In the genomic region with DNA sequence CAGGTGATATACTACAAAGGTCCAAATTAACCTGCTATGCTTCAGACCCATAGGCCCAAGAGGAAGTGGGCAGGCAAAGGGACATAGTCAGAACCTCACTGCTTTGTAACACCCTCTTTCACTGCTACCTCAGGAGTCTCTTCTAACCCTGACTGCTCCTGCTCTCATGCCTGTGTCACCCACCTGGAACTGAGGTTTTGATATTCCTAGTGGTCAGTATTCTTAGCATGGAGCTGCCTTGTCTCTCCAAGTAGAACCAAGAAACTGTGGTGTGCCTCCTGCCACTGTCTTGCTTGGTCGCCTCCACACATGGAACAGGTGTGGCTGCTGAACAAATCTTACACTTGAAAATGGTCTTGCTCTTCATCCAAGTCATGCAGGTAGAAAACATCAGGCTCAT, we compare ENCODE assay signal across 25 cellular contexts.
DNase-seq lines count a peak whose midpoint lies in the region; ATAC-seq, FAIRE-seq and TF ChIP-seq lines count a peak whose summit lies in the region.
"Had no signal": no experiment of that assay in that cellular context is flagged by ENCODE, and none has a peak within 500 bp of the region (broad histone marks: within the 10 kb centered on the region; RNA-seq: fewer than 3 reads in every experiment).

No MANE protein-coding gene starts in this region.

- DNase-seq in stimulated activated naive CD8-positive, alpha-beta T cell treated with anti-CD3 and anti-CD28 coated beads, Interleukin-15, amount 100 ng/mL, for 72 hours = no peak
- DNase-seq in stimulated activated naive CD8-positive, alpha-beta T cell treated with anti-CD3 and anti-CD28 coated beads, Interleukin-15, Interleukin-2, amounts not matched to agents 100 U/mL and 50 U/mL, for 24 hours = no peak
- DNase-seq in bronchial epithelial cell (ENCODE audit: low read depth) = no peak
- DNase-seq in stimulated activated effector memory CD8-positive, alpha-beta T cell treated with anti-CD3 and anti-CD28 coated beads, Interleukin-12 subunit alpha, Interleukin-12 subunit beta, amount 100 ng/mL, for 72 hours (ENCODE audit: low spot score in 2 of 2) = no peak
- DNase-seq in CD4-positive, alpha-beta T cell = no peak
- DNase-seq in vagina (ENCODE audit: extremely low spot score in 2 of 2) = no peak
- DNase-seq: CD4-positive, CD25-positive, alpha-beta regulatory T cell; CD8-positive, alpha-beta memory T cell; COR-L47; DMS153; DMS79; EL; GDM1; GOT3; HFFc6 had no signal

- no peaks in the 10 kb centered on the region for H3K36me3 Mint-ChIP-seq in stimulated activated effector memory CD8-positive, alpha-beta T cell treated with anti-CD3 and anti-CD28 coated beads, Interleukin-12 subunit alpha, Interleukin-12 subunit beta, amount 100 ng/mL, for 72 hours
- H3K36me3 Mint-ChIP-seq in CD4-positive, alpha-beta T cell (ENCODE audit: low read depth) = no peaks in the 10 kb centered on the region
- H3K36me3 Mint-ChIP-seq: CD4-positive, CD25-positive, alpha-beta regulatory T cell; CD8-positive, alpha-beta memory T cell had no signal

- no peaks in the 10 kb centered on the region for H3K27me3 ChIP-seq in bronchial epithelial cell (ENCODE audit: control insufficient read depth, insufficient read depth, low read length)
- H3K27me3 ChIP-seq in CD4-positive, alpha-beta T cell (ENCODE audit: control insufficient read depth, insufficient read depth, low read length) = no peaks in the 10 kb centered on the region
- no peaks in the 10 kb centered on the region for H3K27me3 ChIP-seq in vagina
- H3K27me3 ChIP-seq: BLaER1 had no signal

- ATAC-seq in stimulated activated naive CD8-positive, alpha-beta T cell treated with anti-CD3 and anti-CD28 coated beads, Interleukin-15, amount 100 ng/mL, for 72 hours = peak; percentile 18
- ATAC-seq in stimulated activated naive CD8-positive, alpha-beta T cell treated with anti-CD3 and anti-CD28 coated beads, Interleukin-15, Interleukin-2, amounts not matched to agents 100 U/mL and 50 U/mL, for 24 hours = no peak
- peak; percentile 34 for ATAC-seq in stimulated activated effector memory CD8-positive, alpha-beta T cell treated with anti-CD3 and anti-CD28 coated beads, Interleukin-12 subunit alpha, Interleukin-12 subunit beta, amount 100 ng/mL, for 72 hours
- ATAC-seq in GM19397 (IDR thresholded peaks at IDR 0.05; ENCODE audit: unreplicated experiment) = no peak
- no peak for ATAC-seq in CD4-positive, alpha-beta T cell (ENCODE audit: poor library complexity)
- ATAC-seq: GM12878 had no signal

- POLR2A ChIA-PET in CD4-positive, alpha-beta T cell (lab: Charles Lee) = no interaction called here

- H3K27ac Mint-ChIP-seq in stimulated activated naive CD8-positive, alpha-beta T cell treated with anti-CD3 and anti-CD28 coated beads, Interleukin-15, amount 100 ng/mL, for 72 hours = peak overlapping the region in 1 of 2 donors; percentile 35
- H3K27ac Mint-ChIP-seq in stimulated activated effector memory CD8-positive, alpha-beta T cell treated with anti-CD3 and anti-CD28 coated beads, Interleukin-12 subunit alpha, Interleukin-12 subunit beta, amount 100 ng/mL, for 72 hours = no peak overlapping the region
- no peak overlapping the region for H3K27ac Mint-ChIP-seq in CD4-positive, alpha-beta T cell
- H3K27ac Mint-ChIP-seq: B cell; CD4-positive, CD25-positive, alpha-beta regulatory T cell; CD8-positive, alpha-beta memory T cell; HFFc6 had no signal

- H3K9me3 ChIP-seq in CD4-positive, alpha-beta T cell (ENCODE audit: control insufficient read depth, low read length) = no peaks in the 10 kb centered on the region
- no peaks in the 10 kb centered on the region for H3K9me3 ChIP-seq in vagina
- H3K9me3 ChIP-seq: BLaER1, HAP-1 had no signal

- TF ChIP-seq POLR2A in vagina (IDR thresholded peaks at IDR 0.05) = no peak

- CTCF ChIA-PET in CD4-positive, alpha-beta T cell (lab: Charles Lee) = no interaction called here

- no peaks in the 10 kb centered on the region for H3K4me1 ChIP-seq in vagina
- H3K4me1 ChIP-seq: BLaER1, HAP-1 had no signal

- H3K4me3 ChIP-seq in bronchial epithelial cell (ENCODE audit: low read depth, low read length) (no peak overlapping the region), vagina (no peak overlapping the region)
- H3K4me3 ChIP-seq: BLaER1, GM12878, HAP-1 had no signal

- H3K4me1 Mint-ChIP-seq in stimulated activated naive CD8-positive, alpha-beta T cell treated with anti-CD3 and anti-CD28 coated beads, Interleukin-15, amount 100 ng/mL, for 72 hours = no peaks in the 10 kb centered on the region
- H3K4me1 Mint-ChIP-seq in stimulated activated effector memory CD8-positive, alpha-beta T cell treated with anti-CD3 and anti-CD28 coated beads, Interleukin-12 subunit alpha, Interleukin-12 subunit beta, amount 100 ng/mL, for 72 hours = no peaks in the 10 kb centered on the region
- H3K4me1 Mint-ChIP-seq in CD4-positive, alpha-beta T cell (ENCODE audit: low read depth) = no peaks in the 10 kb centered on the region
- H3K4me1 Mint-ChIP-seq: B cell; CD4-positive, CD25-positive, alpha-beta regulatory T cell; CD8-positive, alpha-beta memory T cell had no signal

- FAIRE-seq in bronchial epithelial cell (lab: Jason Lieb, UNC) = peak; percentile 83
- FAIRE-seq: A204.1, GM12878, GM18507, H54 had no signal

- H3K36me3 ChIP-seq in bronchial epithelial cell (ENCODE audit: control insufficient read depth, insufficient read depth, low read length) (no peaks in the 10 kb centered on the region), vagina (no peaks in the 10 kb centered on the region)
- H3K36me3 ChIP-seq: BLaER1, HAP-1 had no signal

- H3K27ac ChIP-seq in CD4-positive, alpha-beta T cell (ENCODE audit: low read depth, low read length) = no peak overlapping the region
- no peak overlapping the region for H3K27ac ChIP-seq in vagina
- H3K27ac ChIP-seq: 22Rv1, BLaER1, C4-2B had no signal

- no peak for TF ChIP-seq CTCF in bronchial epithelial cell (IDR thresholded peaks at IDR 0.05; ENCODE audit: insufficient read depth, low read length, severe bottlenecking)
- no peak for TF ChIP-seq CTCF in CD4-positive, alpha-beta T cell (IDR thresholded peaks at IDR 0.05)
- no peak for TF ChIP-seq CTCF in vagina (IDR thresholded peaks at IDR 0.05)

- intact Hi-C loops in CD4-positive, alpha-beta T cell (cut with DNase I, micrococcal nuclease) = no loop called here
- intact Hi-C loops in vagina (cut with DNase I) = no loop called here

- H3K27me3 Mint-ChIP-seq in stimulated activated naive CD8-positive, alpha-beta T cell treated with anti-CD3 and anti-CD28 coated beads, Interleukin-15, amount 100 ng/mL, for 72 hours = no peaks in the 10 kb centered on the region
- H3K27me3 Mint-ChIP-seq in CD4-positive, alpha-beta T cell = no peaks in the 10 kb centered on the region
- H3K27me3 Mint-ChIP-seq: B cell; CD4-positive, CD25-positive, alpha-beta regulatory T cell; CD8-positive, alpha-beta memory T cell had no signal

- no peak overlapping the region for H3K4me3 Mint-ChIP-seq in stimulated activated naive CD8-positive, alpha-beta T cell treated with anti-CD3 and anti-CD28 coated beads, Interleukin-15, amount 100 ng/mL, for 72 hours
- H3K4me3 Mint-ChIP-seq in stimulated activated effector memory CD8-positive, alpha-beta T cell treated with anti-CD3 and anti-CD28 coated beads, Interleukin-12 subunit alpha, Interleukin-12 subunit beta, amount 100 ng/mL, for 72 hours = no peak overlapping the region
- H3K4me3 Mint-ChIP-seq in CD4-positive, alpha-beta T cell = no peak overlapping the region
- H3K4me3 Mint-ChIP-seq: B cell; CD4-positive, CD25-positive, alpha-beta regulatory T cell; CD8-positive, alpha-beta memory T cell; HFFc6 had no signal

- peaks cover 10 to 33% of the 10 kb centered on the region in 2 donors for H3K9me3 Mint-ChIP-seq in stimulated activated naive CD8-positive, alpha-beta T cell treated with anti-CD3 and anti-CD28 coated beads, Interleukin-15, amount 100 ng/mL, for 72 hours
- peaks cover 9% of the 10 kb centered on the region for H3K9me3 Mint-ChIP-seq in stimulated activated effector memory CD8-positive, alpha-beta T cell treated with anti-CD3 and anti-CD28 coated beads, Interleukin-12 subunit alpha, Interleukin-12 subunit beta, amount 100 ng/mL, for 72 hours
- peaks cover 9% of the 10 kb centered on the region for H3K9me3 Mint-ChIP-seq in CD4-positive, alpha-beta T cell

Comparison
In these comparisons a context has a peak if more than half of its experiments do, and no peak if none do; other contexts are left out.
1. ATAC-seq: peak in stimulated activated naive CD8-positive, alpha-beta T cell treated with anti-CD3 and anti-CD28 coated beads, Interleukin-15, amount 100 ng/mL, for 72 hours (single experiment) and stimulated activated effector memory CD8-positive, alpha-beta T cell treated with anti-CD3 and anti-CD28 coated beads, Interleukin-12 subunit alpha, Interleukin-12 subunit beta, amount 100 ng/mL, for 72 hours (single experiment); none in stimulated activated naive CD8-positive, alpha-beta T cell treated with anti-CD3 and anti-CD28 coated beads, Interleukin-15, Interleukin-2, amounts not matched to agents 100 U/mL and 50 U/mL, for 24 hours (single experiment), GM19397 (single experiment) and CD4-positive, alpha-beta T cell (single experiment).